ENCODE assay signal across 23 cellular contexts in the genomic region with DNA sequence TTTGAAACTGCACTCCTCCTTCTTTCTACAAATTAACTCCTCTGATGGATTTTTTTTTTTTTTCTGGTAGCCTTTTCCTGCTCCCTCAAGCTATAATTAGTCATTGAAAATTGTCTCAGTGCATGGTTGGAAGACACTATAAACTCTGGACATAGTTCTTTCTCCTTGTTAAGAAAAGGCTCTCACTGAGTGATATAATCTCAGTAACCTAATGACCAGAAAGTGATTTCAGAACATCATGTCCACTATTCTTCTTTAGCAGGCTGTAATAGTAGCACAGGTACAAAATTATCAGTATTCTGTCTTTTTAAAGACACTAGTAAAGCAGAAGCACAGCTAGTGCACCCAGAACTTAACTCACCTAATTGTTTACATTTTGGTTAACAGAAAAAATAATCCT.
DNase-seq lines count a peak whose midpoint lies in the region; ATAC-seq, FAIRE-seq and TF ChIP-seq lines count a peak whose summit lies in the region.
"Had no signal": no experiment of that assay in that cellular context is flagged by ENCODE, and none has a peak within 500 bp of the region (broad histone marks: within the 10 kb centered on the region; RNA-seq: fewer than 3 reads in every experiment).

No MANE protein-coding gene starts in this region.

- TF ChIP-seq CTCF in nephron (IDR thresholded peaks at IDR 0.05; ENCODE audit: unreplicated experiment in 3 of 3) (no peak), transverse colon (IDR thresholded peaks at IDR 0.05) (no peak)

- H3K36me3 ChIP-seq in transverse colon: no peaks in the 10 kb centered on the region
- H3K36me3 ChIP-seq: BE2C; BLaER1 treated with 17β-estradiol and CSF1 and Interleukin-3, amounts not matched to agents 10 nM and 100 nM; HAP-1 had no signal

- H3K9me3 Mint-ChIP-seq in nephron: no peaks in the 10 kb centered on the region

- H3K4me3 ChIP-seq in transverse colon: no peak overlapping the region
- H3K4me3 ChIP-seq: A549; BLaER1 treated with 17β-estradiol and CSF1 and Interleukin-3, amounts not matched to agents 10 nM and 100 nM; GM23248; HAP-1 had no signal

- DNase-seq in left ventricle myocardium superior: no peak
- DNase-seq in left cardiac atrium: no peak
- peak; percentile 67 for DNase-seq in NCI-H2227 treated with DMSO at 0.1 percent for 48 hours (lab: John Stamatoyannopoulos, UW)
- no peak for DNase-seq in NCI-H2107 treated with DMSO at 0.1 percent for 48 hours (lab: John Stamatoyannopoulos, UW; ENCODE audit: unreplicated experiment)
- DNase-seq in transverse colon: no peak
- no peak for DNase-seq in GM12891 (ENCODE audit: insufficient read length, low spot score)
- DNase-seq: 8988T; ACHN; AML-193; BE2C; CD4-positive, alpha-beta T cell; CD8-positive, alpha-beta memory T cell; DMS53; DMS79 treated with DMSO at 0.1 percent for 48 hours; GM23248; HFFc6 had no signal

- peak; percentile 31 for ATAC-seq in left ventricle myocardium superior
- no peak for ATAC-seq in left cardiac atrium
- ATAC-seq: A549 had no signal

- no peak overlapping the region for H3K4me3 Mint-ChIP-seq in nephron
- H3K4me3 Mint-ChIP-seq: CD14-positive monocyte; CD4-positive, alpha-beta T cell; CD8-positive, alpha-beta memory T cell; HFFc6 had no signal

- H3K27ac Mint-ChIP-seq in nephron: peak overlapping the region in 2 of 3 experiments; percentile 5 to 14
- H3K27ac Mint-ChIP-seq: CD14-positive monocyte; CD4-positive, alpha-beta T cell; CD8-positive, alpha-beta memory T cell; HFFc6 had no signal

- in situ Hi-C loops in transverse colon (cut with MboI; ENCODE audit: low pct_ligation_motif_present in 1 of 4, low pct_unique_long_range_greater_than_20kb in 1 of 4, low sequenced_read_pairs in 3 of 4): no loop called here

- H3K4me1 ChIP-seq in transverse colon: no peaks in the 10 kb centered on the region
- H3K4me1 ChIP-seq: A549 had no signal

- H3K4me1 Mint-ChIP-seq in nephron: peaks cover 10% of the 10 kb centered on the region
- H3K4me1 Mint-ChIP-seq: CD14-positive monocyte; CD8-positive, alpha-beta memory T cell had no signal

- TF ChIP-seq EP300 in transverse colon (IDR thresholded peaks at IDR 0.05; ENCODE audit: low read depth): no peak

- FAIRE-seq in GM12891 (lab: Jason Lieb, UNC): no peak
- FAIRE-seq: A549, G401.6, GM19239 had no signal

- TF ChIP-seq POLR2A in transverse colon (IDR thresholded peaks at IDR 0.05) (no peak), GM12891 (IDR thresholded peaks at IDR 0.05; ENCODE audit: low read depth, low read length) (no peak)

- H3K27ac ChIP-seq in transverse colon: no peak overlapping the region
- H3K27ac ChIP-seq: A549; BLaER1 treated with 17β-estradiol and CSF1 and Interleukin-3, amounts not matched to agents 10 nM and 100 nM; GM23248 had no signal

- no peaks in the 10 kb centered on the region for H3K9me3 ChIP-seq in transverse colon
- H3K9me3 ChIP-seq: A549; BE2C; BLaER1 treated with 17β-estradiol and CSF1 and Interleukin-3, amounts not matched to agents 10 nM and 100 nM; HAP-1 had no signal

- H3K27me3 Mint-ChIP-seq in nephron (ENCODE audit: low read depth): no peaks in the 10 kb centered on the region
- H3K27me3 Mint-ChIP-seq: CD4-positive, alpha-beta T cell; CD8-positive, alpha-beta memory T cell had no signal

- H3K27me3 ChIP-seq in transverse colon: no peaks in the 10 kb centered on the region
- H3K27me3 ChIP-seq: BE2C; BLaER1 treated with 17β-estradiol and CSF1 and Interleukin-3, amounts not matched to agents 10 nM and 100 nM had no signal

- no peaks in the 10 kb centered on the region for H3K36me3 Mint-ChIP-seq in nephron (ENCODE audit: low read depth)
- H3K36me3 Mint-ChIP-seq: CD14-positive monocyte; CD8-positive, alpha-beta memory T cell had no signal

- intact Hi-C loops in left ventricle myocardium superior (cut with micrococcal nuclease): no loop called here
- intact Hi-C loops in left cardiac atrium (cut with DNase I): no loop called here
- intact Hi-C loops in transverse colon (cut with DNase I; ENCODE audit: low total_unique reads): no loop called here

TF ChIP-seq in GM12891, 5 proteins besides CTCF, POLR2A, EP300 and RAD21:
- TF ChIP-seq POU2F2 (IDR thresholded peaks at IDR 0.05; ENCODE audit: low read depth, low read length) (no peak), POLR2AphosphoS5 (IDR thresholded peaks at IDR 0.05; ENCODE audit: low read depth, low read length) (no peak), PAX5 (IDR thresholded peaks at IDR 0.05; ENCODE audit: insufficient read depth, low read length, severe bottlenecking) (no peak), SPI1 (IDR thresholded peaks at IDR 0.05; ENCODE audit: low read depth, low read length) (no peak), TAF1 (IDR thresholded peaks at IDR 0.05; ENCODE audit: low read depth, low read length) (no peak)
